ENCODE assay signal across 38 cellular contexts in genomic region chr19:32870981-32871451, GRCh38. TPM values are rescaled to one million over a fixed set of nuclear protein-coding genes. Genes with fewer than 3 reads are reported as not detected.
DNase-seq lines count a peak whose midpoint lies in the region; FAIRE-seq and TF ChIP-seq lines count a peak whose summit lies in the region.
"Had no signal": no experiment of that assay in that cellular context is flagged by ENCODE, and none has a peak within 500 bp of the region (broad histone marks: within the 10 kb centered on the region; RNA-seq: fewer than 3 reads in every experiment).

No MANE protein-coding gene starts in this region.

- H2BK5ac ChIP-seq in H9 (ENCODE audit: insufficient read length, low read length), result no peak overlapping the region

- H3K56ac ChIP-seq in H9 (ENCODE audit: insufficient read length, low read depth, low read length), result no peak overlapping the region

- H3K23ac ChIP-seq in H9 (ENCODE audit: insufficient read length, low read depth, low read length), result no peak overlapping the region

- H4K5ac ChIP-seq in H9 (ENCODE audit: insufficient read length, low read depth, low read length), result no peak overlapping the region

- H4K20me1 ChIP-seq in H9 (ENCODE audit: control insufficient read depth, insufficient read depth, insufficient read length), result no peaks in the 10 kb centered on the region
- H4K20me1 ChIP-seq: BLaER1 had no signal

- no peaks in the 10 kb centered on the region for H3K27me3 ChIP-seq in H9 (ENCODE audit: insufficient read depth, low read length)
- H3K27me3 ChIP-seq in brain microvascular endothelial cell (replicated peaks), result no peaks in the 10 kb centered on the region
- H3K27me3 ChIP-seq in testis, result no peaks in the 10 kb centered on the region
- H3K27me3 ChIP-seq: BLaER1, esophagus muscularis mucosa, heart right ventricle, ovary, SJCRH30 had no signal

- H3K79me1 ChIP-seq in H9 (ENCODE audit: insufficient read depth, low read depth, low read length, poor library complexity, severe bottlenecking), result no peaks in the 10 kb centered on the region

- H3K9ac ChIP-seq in H9 (ENCODE audit: extremely low read depth, insufficient read length, low read length) (no peak overlapping the region), kidney (ENCODE audit: low read length in 2 of 2) (peak overlapping the region in 1 of 2 donors; percentile 58)
- H3K9ac ChIP-seq: BLaER1, KMS-11 had no signal

- H3K4me1 Mint-ChIP-seq in H9, result peaks cover 27 to 28% of the 10 kb centered on the region in 2 experiments
- H3K4me1 Mint-ChIP-seq: activated CD4-positive, alpha-beta T cell treated with anti-CD3 and anti-CD28 coated beads, Interleukin-2, amount 10 ng/mL, durations not matched to agents 24 days and 14 days had no signal

- H2BK20ac ChIP-seq in H9 (ENCODE audit: low read depth, low read length, poor library complexity, severe bottlenecking), result no peak overlapping the region

- H2BK12ac ChIP-seq in H9 (ENCODE audit: insufficient read length, low read depth, low read length), result no peak overlapping the region

- no peak overlapping the region for H3K27ac Mint-ChIP-seq in H9
- H3K27ac Mint-ChIP-seq: activated CD4-positive, alpha-beta T cell treated with anti-CD3 and anti-CD28 coated beads, Interleukin-2, amount 10 ng/mL, durations not matched to agents 24 days and 14 days; activated naive CD8-positive, alpha-beta T cell treated with anti-CD3 and anti-CD28 coated beads, Interleukin-2, amount 10 ng/mL, durations not matched to agents 7 days and 5 days; effector memory CD8-positive, alpha-beta T cell; natural killer cell treated with Interleukin-12 subunit alpha and Interleukin-12 subunit beta and Interleukin-15 and Interleukin-18, amount 100 ng/mL, for 72 hours; stimulated activated naive CD8-positive, alpha-beta T cell treated with anti-CD3 and anti-CD28 coated beads, Interleukin-15, Interleukin-2, amounts not matched to agents 100 ng/mL and 50 ng/mL, for 24 hours had no signal

- H3K4me3 Mint-ChIP-seq in H9, result no peak overlapping the region; a peak in 1 of 5 replicates
- H3K4me3 Mint-ChIP-seq: activated CD4-positive, alpha-beta T cell treated with anti-CD3 and anti-CD28 coated beads, Interleukin-2, amount 10 ng/mL, durations not matched to agents 24 days and 14 days; activated naive CD8-positive, alpha-beta T cell treated with anti-CD3 and anti-CD28 coated beads, Interleukin-2, amount 10 ng/mL, durations not matched to agents 7 days and 5 days; activated T-cell treated with anti-CD3 and anti-CD28 coated beads, Interleukin-2, amount 50 U/mL, for 4 hours; effector memory CD8-positive, alpha-beta T cell; natural killer cell treated with Interleukin-12 subunit alpha and Interleukin-12 subunit beta and Interleukin-15 and Interleukin-18, amount 100 ng/mL, for 72 hours; stimulated activated naive CD8-positive, alpha-beta T cell treated with anti-CD3 and anti-CD28 coated beads, Interleukin-15, Interleukin-2, amounts not matched to agents 100 ng/mL and 50 ng/mL, for 24 hours had no signal

- no peak overlapping the region for H4K91ac ChIP-seq in H9 (ENCODE audit: insufficient read length, low read depth, low read length)

- in situ Hi-C loops in brain microvascular endothelial cell (cut with HindIII; ENCODE audit: low pct_ligation_motif_present, low sequenced_read_pairs), result no loop called here

- no peak for TF ChIP-seq POLR2A in testis (IDR thresholded peaks at IDR 0.05)

- H3K4me1 ChIP-seq in H9 (ENCODE audit: insufficient read depth, low read length) (no peaks in the 10 kb centered on the region), kidney (ENCODE audit: control insufficient read depth in 1 of 2, insufficient read depth in 1 of 2, low read depth in 1 of 2, low read length in 2 of 2) (peaks cover 0 to 8% of the 10 kb centered on the region in 2 donors), testis (no peaks in the 10 kb centered on the region)
- H3K4me1 ChIP-seq: esophagus muscularis mucosa, heart right ventricle had no signal

- no peak overlapping the region for H3K4ac ChIP-seq in H9 (ENCODE audit: low read depth, low read length)

- no peak overlapping the region for H2BK120ac ChIP-seq in H9 (ENCODE audit: low read depth, low read length, poor library complexity, severe bottlenecking)

- H3K9me3 Mint-ChIP-seq in H9, result no peaks in the 10 kb centered on the region; a peak in 2 of 5 replicates
- H3K9me3 Mint-ChIP-seq: activated CD4-positive, alpha-beta T cell treated with anti-CD3 and anti-CD28 coated beads, Interleukin-2, amount 10 ng/mL, durations not matched to agents 24 days and 14 days; activated naive CD8-positive, alpha-beta T cell treated with anti-CD3 and anti-CD28 coated beads, Interleukin-2, amount 10 ng/mL, durations not matched to agents 7 days and 5 days; activated T-cell treated with anti-CD3 and anti-CD28 coated beads, Interleukin-2, amount 50 U/mL, for 4 hours; effector memory CD8-positive, alpha-beta T cell; natural killer cell treated with Interleukin-12 subunit alpha and Interleukin-12 subunit beta and Interleukin-15 and Interleukin-18, amount 100 ng/mL, for 72 hours; stimulated activated naive CD8-positive, alpha-beta T cell treated with anti-CD3 and anti-CD28 coated beads, Interleukin-15, Interleukin-2, amounts not matched to agents 100 ng/mL and 50 ng/mL, for 24 hours had no signal

- peak; percentile 40 for DNase-seq in H9
- DNase-seq in brain microvascular endothelial cell, result no peak
- DNase-seq in kidney, result no peak
- peak; percentile 5 for DNase-seq in retinal pigment epithelial cell (ENCODE audit: low read depth)
- DNase-seq in NCI-H1417 treated with DMSO at 0.1 percent for 48 hours (lab: John Stamatoyannopoulos, UW), result no peak
- DNase-seq in testis, result no peak
- no peak for DNase-seq in urothelium cell line (ENCODE audit: low spot score)
- DNase-seq: activated CD4-positive, alpha-beta T cell treated with anti-CD3 and anti-CD28 coated beads, Interleukin-2, amount 10 ng/mL, durations not matched to agents 24 days and 14 days; activated gamma-delta T cell treated with Interleukin-2 at 50 U/mL for 16 hours; activated naive CD8-positive, alpha-beta T cell treated with anti-CD3 and anti-CD28 coated beads, Interleukin-2, amount 10 ng/mL, durations not matched to agents 7 days and 5 days; activated T-cell treated with anti-CD3 and anti-CD28 coated beads, Interleukin-2, amount 50 U/mL, for 4 hours; aorta; COR-L47; effector memory CD8-positive, alpha-beta T cell; foreskin fibroblast; HCEC 1CT; heart right ventricle; kidney glomerular epithelial cell; MM.1S; NCI-H1417; NCI-H2081; NCI-H446; NCI-H82; ovary; SJCRH30; stimulated activated CD8-positive, alpha-beta memory T cell treated with anti-CD3 and anti-CD28 coated beads, Interleukin-4, amount 100 ng/mL, for 48 hours; T1000; WERI-Rb-1 had no signal

- H3T11ph ChIP-seq in H9 (ENCODE audit: low read length), result no peak overlapping the region

- no peak overlapping the region for H2AK5ac ChIP-seq in H9 (ENCODE audit: insufficient read length, low read length)

- TF ChIP-seq CTCF in H9 (conservative IDR thresholded peaks at IDR 0.05) (0 out of 3 replicates have a peak, but pooled peaks have one; percentile 19), brain microvascular endothelial cell (IDR thresholded peaks at IDR 0.05; ENCODE audit: low read depth, low read length, missing control alignments) (peak; percentile 39), kidney (IDR thresholded peaks at IDR 0.05; ENCODE audit: borderline replicate concordance, extremely low read depth, insufficient read depth) (peak; percentile 19), retinal pigment epithelial cell (conservative IDR thresholded peaks at IDR 0.05; ENCODE audit: low read depth, low read length) (peak; percentile 55), testis (IDR thresholded peaks at IDR 0.05) (no peak)

- FAIRE-seq in kidney (lab: Jason Lieb, UNC) (no peak), urothelium cell line (lab: Jason Lieb, UNC) (no peak)
- FAIRE-seq: GM12892 had no signal

- H3K14ac ChIP-seq in H9 (ENCODE audit: insufficient read depth, low read length), result no peak overlapping the region

- no peak overlapping the region for H3K4me2 ChIP-seq in H9 (ENCODE audit: insufficient read depth, insufficient read length, low read length)
- H3K4me2 ChIP-seq: BLaER1, KMS-11 had no signal

- no CpG with 5 or more reads among the region's 12 CpGs for WGBS in H9 (ENCODE audit: extremely low coverage, insufficient read length, low lambda C conversion rate)
- WGBS in testis, 2 donors, result 65 to 68% methylated on average over 7 to 12 of the region's 12 CpGs

- no peaks in the 10 kb centered on the region for H3K23me2 ChIP-seq in H9 (ENCODE audit: insufficient read length, low read depth, low read length, poor library complexity, severe bottlenecking)

- no peak overlapping the region for H2BK15ac ChIP-seq in H9 (ENCODE audit: low read depth, low read length)

- H3K4me3 ChIP-seq in brain microvascular endothelial cell (ENCODE audit: low read depth, low read length), result no peak overlapping the region
- H3K4me3 ChIP-seq in kidney (ENCODE audit: low read length in 2 of 2), result no peak overlapping the region
- H3K4me3 ChIP-seq in retinal pigment epithelial cell (ENCODE audit: low read length), result no peak overlapping the region
- H3K4me3 ChIP-seq in testis, result no peak overlapping the region
- H3K4me3 ChIP-seq: BLaER1, coronary artery, esophagus muscularis mucosa, heart right ventricle, lung, mucosa of descending colon, ovary, SJCRH30 had no signal

- no peaks in the 10 kb centered on the region for H3K27me3 Mint-ChIP-seq in H9 (ENCODE audit: low read depth)
- H3K27me3 Mint-ChIP-seq: activated CD4-positive, alpha-beta T cell treated with anti-CD3 and anti-CD28 coated beads, Interleukin-2, amount 10 ng/mL, durations not matched to agents 24 days and 14 days; activated naive CD8-positive, alpha-beta T cell treated with anti-CD3 and anti-CD28 coated beads, Interleukin-2, amount 10 ng/mL, durations not matched to agents 7 days and 5 days; natural killer cell treated with Interleukin-12 subunit alpha and Interleukin-12 subunit beta and Interleukin-15 and Interleukin-18, amount 100 ng/mL, for 72 hours; stimulated activated naive CD8-positive, alpha-beta T cell treated with anti-CD3 and anti-CD28 coated beads, Interleukin-15, Interleukin-2, amounts not matched to agents 100 ng/mL and 50 ng/mL, for 24 hours had no signal

- no peaks in the 10 kb centered on the region for H3K36me3 Mint-ChIP-seq in H9 (ENCODE audit: insufficient read depth in 1 of 3, low read depth in 3 of 3)
- H3K36me3 Mint-ChIP-seq: activated naive CD8-positive, alpha-beta T cell treated with anti-CD3 and anti-CD28 coated beads, Interleukin-2, amount 10 ng/mL, durations not matched to agents 7 days and 5 days; natural killer cell treated with Interleukin-12 subunit alpha and Interleukin-12 subunit beta and Interleukin-15 and Interleukin-18, amount 100 ng/mL, for 72 hours had no signal

- no peaks in the 10 kb centered on the region for H3K36me3 ChIP-seq in brain microvascular endothelial cell (replicated peaks)
- H3K36me3 ChIP-seq in kidney (ENCODE audit: control insufficient read depth in 1 of 2, insufficient read depth in 2 of 2, low read length in 2 of 2), result no peaks in the 10 kb centered on the region
- H3K36me3 ChIP-seq in testis (ENCODE audit: low read depth, missing control alignments), result no peaks in the 10 kb centered on the region
- H3K36me3 ChIP-seq: BLaER1, heart right ventricle, ovary, SJCRH30, WERI-Rb-1 had no signal

- H3K27ac ChIP-seq in H9 (ENCODE audit: insufficient read length, low read depth, low read length) (no peak overlapping the region), brain microvascular endothelial cell (no peak overlapping the region), kidney (ENCODE audit: low read depth in 2 of 2, low read length in 2 of 2) (peak overlapping the region; percentile 78 to 79), testis (no peak overlapping the region)
- H3K27ac ChIP-seq: BLaER1, coronary artery, esophagus muscularis mucosa, heart right ventricle, KMS-11, ovary, SJCRH30, WERI-Rb-1 had no signal

- no peak overlapping the region for H2AFZ ChIP-seq in H9 (ENCODE audit: low read length)

- no peak overlapping the region for H3K18ac ChIP-seq in H9 (ENCODE audit: insufficient read length, low read depth, low read length)

- H4K8ac ChIP-seq in H9 (replicated peaks; ENCODE audit: insufficient read length, low read depth, low read length), result no peak overlapping the region

- H3K9me3 ChIP-seq in H9 (ENCODE audit: control insufficient read depth, low read depth, low read length) (no peaks in the 10 kb centered on the region), kidney (ENCODE audit: control insufficient read depth in 1 of 2, low read length in 2 of 2) (no peaks in the 10 kb centered on the region), testis (no peaks in the 10 kb centered on the region)
- H3K9me3 ChIP-seq: BLaER1, esophagus muscularis mucosa, heart right ventricle, mucosa of descending colon, ovary, SJCRH30 had no signal

- H3K79me2 ChIP-seq in H9 (ENCODE audit: insufficient read depth, low read length), result no peaks in the 10 kb centered on the region

- intact Hi-C loops in kidney (cut with DNase I) (no loop called here), testis (cut with DNase I; ENCODE audit: low total_unique reads) (no loop called here)

RNA-seq across cellular contexts. Expression of gene SLC7A9, which starts 1.4 kb away (rescaled TPM):
- total RNA-seq in H9 (2021), result not detected in 2 replicates
- 2.6 TPM for total RNA-seq in kidney
- polyA plus RNA-seq in kidney (ENCODE audit: insufficient read depth, low read depth, low replicate concordance), result 40.0 TPM
- 1 to 10 TPM in 1 of 2 donors, under 1 TPM in 1; 0.79 to 1.6 TPM for total RNA-seq in testis
- polyA plus RNA-seq in testis (ENCODE audit: insufficient read depth, low read depth, low replicate concordance), result 1.2 TPM
- total RNA-seq: activated CD4-positive, alpha-beta T cell treated with anti-CD3 and anti-CD28 coated beads, Interleukin-2, amount 10 ng/mL, durations not matched to agents 24 days and 14 days; activated T-cell treated with anti-CD3 and anti-CD28 coated beads, Interleukin-2, amount 50 U/mL, for 4 hours; SJCRH30 had no signal
- polyA plus RNA-seq: AG04450 had no signal

Comparison
In these comparisons a context has a peak if more than half of its experiments do, and no peak if none do; other contexts are left out.
1. DNase-seq: peak in H9 (single experiment) and retinal pigment epithelial cell (single experiment); none in brain microvascular endothelial cell (single experiment), kidney (single experiment), NCI-H1417 treated with DMSO at 0.1 percent for 48 hours (single experiment), testis (single experiment) and urothelium cell line (single experiment).
2. H3K27ac ChIP-seq: peak in kidney (2 of 2); none in H9 (single experiment), brain microvascular endothelial cell (single experiment) and testis (0 of 2).
3. CTCF ChIP-seq: peak in H9 (single experiment), brain microvascular endothelial cell (single experiment), kidney (single experiment) and retinal pigment epithelial cell (single experiment); none in testis (0 of 3).